In genomic region chr14:58463147-58463546, GRCh38 we compare ENCODE assay signal across 30 cellular contexts.
"Had no signal": no experiment of that assay in that cellular context is flagged by ENCODE, and none has a peak within 500 bp of the region (broad histone marks: within the 10 kb centered on the region; RNA-seq: fewer than 3 reads in every experiment).

No MANE protein-coding gene starts in this region.

- H3K4me3 ChIP-seq: Peyer's patch, SJSA1 had no signal

- H3K4me2 ChIP-seq: SK-N-SH had no signal

- H3K9ac ChIP-seq: SK-N-SH had no signal

- H3K27ac ChIP-seq: Peyer's patch, SJSA1 had no signal

- H3K4me1 ChIP-seq: Peyer's patch, SJSA1 had no signal

- H3K9me3 ChIP-seq: Peyer's patch, SJSA1, SK-N-SH had no signal

- H3K9me2 ChIP-seq: SK-N-SH had no signal

- H3K27me3 ChIP-seq: Peyer's patch, SJSA1 had no signal

- DNase-seq: Kasumi-1, MM.1S, MV-4-11, NCI-H1092, NCI-H1105, NCI-H1417 treated with DMSO at 0.1 percent for 48 hours, NCI-H1436 treated with DMSO at 0.1 percent for 48 hours, NCI-H1694, NCI-H187, NCI-H1930, NCI-H2029 treated with DMSO at 0.1 percent for 48 hours, NCI-H2081 treated with DMSO at 0.1 percent for 48 hours, NCI-H2107, NCI-H2171, NCI-H226, NCI-H446 treated with DMSO at 0.1 percent for 48 hours, NCI-H510A, NCI-H524, NCI-H526, NCI-H69, NCI-H748 treated with DMSO at 0.1 percent for 48 hours, NCI-H82, Peyer's patch, Right ventricle myocardium superior, RPMI8226, SHP77 treated with DMSO at 0.1 percent for 48 hours, SK-N-SH, SW 1271, T-helper 1 cell had no signal
